In genomic region chr9:137223078-137224040, GRCh38 we compare ENCODE assay signal across 1 cellular context.
TF ChIP-seq lines count a peak whose summit lies in the region.

No MANE protein-coding gene starts in this region.

TF ChIP-seq in K562, 482 proteins besides CTCF, POLR2A, EP300 and RAD21 (continues in another document):
- TF ChIP-seq SMARCE1 (IDR thresholded peaks at IDR 0.05) = no peak
- TF ChIP-seq FOXA3 (CRISPR knock-in tag; conservative IDR thresholded peaks at IDR 0.05 in 1 of 2, IDR thresholded peaks at IDR 0.05 in 1 of 2) = peak in 1 of 2 experiments; percentile 50; a peak in 1 of 4 replicates
- peak; percentile 50 for TF ChIP-seq ZBTB7A (IDR thresholded peaks at IDR 0.05; ENCODE audit: borderline replicate concordance, control insufficient read depth, low read depth, low read length)
- TF ChIP-seq NR2C2 (CRISPR knock-in tag; IDR thresholded peaks at IDR 0.05) = no peak
- TF ChIP-seq NR2C2 (tag; IDR thresholded peaks at IDR 0.05) = peak; percentile 42; the same call in 1 of the 2 replicates
- no peak for TF ChIP-seq SIRT6 (IDR thresholded peaks at IDR 0.05; ENCODE audit: low read depth, low read length)
- TF ChIP-seq RFX5 (IDR thresholded peaks at IDR 0.05; ENCODE audit: low read depth, low read length) = 0 out of 2 replicates have a peak, but pooled peaks have one; percentile 59
- TF ChIP-seq GTF2E2 (tag; IDR thresholded peaks at IDR 0.05) = peak; percentile 75; the same call in 1 of the 2 replicates
- no peak for TF ChIP-seq ZNF57 (CRISPR knock-in tag; IDR thresholded peaks at IDR 0.05)
- TF ChIP-seq POLR2AphosphoS5 (IDR thresholded peaks at IDR 0.05; ENCODE audit: control insufficient read depth, insufficient read depth, low read depth, low read length) = peak; percentile 39; the same call in 1 of the 2 replicates
- peak; percentile 28; the same call in 1 of the 2 replicates for TF ChIP-seq MGA (IDR thresholded peaks at IDR 0.05)
- peak; percentile 58 for TF ChIP-seq TBP (optimal IDR thresholded peaks at IDR 0.05; ENCODE audit: low read depth, low read length)
- TF ChIP-seq KHSRP (IDR thresholded peaks at IDR 0.05) = no peak
- TF ChIP-seq THAP12 (CRISPR knock-in tag; IDR thresholded peaks at IDR 0.05) = peak; percentile 64; the same call in 1 of the 2 replicates
- no peak for TF ChIP-seq HOMEZ (CRISPR knock-in tag; IDR thresholded peaks at IDR 0.05)
- no peak for TF ChIP-seq ZNF512 (tag; IDR thresholded peaks at IDR 0.05)
- TF ChIP-seq ID3 (CRISPR knock-in tag; IDR thresholded peaks at IDR 0.05) = no peak
- 0 out of 2 replicates have a peak, but pooled peaks have one; percentile 32 for TF ChIP-seq ID3 (tag; IDR thresholded peaks at IDR 0.05)
- TF ChIP-seq YBX1 (IDR thresholded peaks at IDR 0.05) = no peak
- peak; percentile 45 for TF ChIP-seq HMGN3 (IDR thresholded peaks at IDR 0.05; ENCODE audit: borderline replicate concordance, extremely low read depth, insufficient read length, low read depth, low read length)
- 0 out of 2 replicates have a peak, but pooled peaks have one; percentile 46 for TF ChIP-seq GTF2F1 (IDR thresholded peaks at IDR 0.05; ENCODE audit: low read depth, low read length)
- peak in 1 of 2 experiments; percentile 56; a peak in 1 of 4 replicates for TF ChIP-seq HDAC1 (IDR thresholded peaks at IDR 0.05)
- peak; percentile 51; the same call in 1 of the 2 replicates for TF ChIP-seq PML (IDR thresholded peaks at IDR 0.05; ENCODE audit: low read length)
- TF ChIP-seq FIP1L1 (IDR thresholded peaks at IDR 0.05; ENCODE audit: low read depth, low read length, poor library complexity, severe bottlenecking) = peak; percentile 54
- TF ChIP-seq ZFPM2 (CRISPR knock-in tag; IDR thresholded peaks at IDR 0.05) = 0 out of 2 replicates have a peak, but pooled peaks have one; percentile 31
- TF ChIP-seq PBX2 (CRISPR knock-in tag; IDR thresholded peaks at IDR 0.05; ENCODE audit: low read depth) = no peak
- TF ChIP-seq PBX2 (tag; conservative IDR thresholded peaks at IDR 0.05; ENCODE audit: low read depth) = peak; percentile 74
- TF ChIP-seq ZNF134 (CRISPR knock-in tag; conservative IDR thresholded peaks at IDR 0.05) = no peak
- TF ChIP-seq KDM2B (CRISPR knock-in tag; IDR thresholded peaks at IDR 0.05) = 0 out of 2 replicates have a peak, but pooled peaks have one; percentile 48
- TF ChIP-seq NONO (IDR thresholded peaks at IDR 0.05; ENCODE audit: low read depth in 2 of 2, low read length in 1 of 2) = 0 out of 4 replicates have a peak, but pooled peaks of 1 of the 2 experiments have one; percentile 33
- peak; percentile 72; the same call in 1 of the 2 replicates for TF ChIP-seq ZNF511 (CRISPR knock-in tag; IDR thresholded peaks at IDR 0.05)
- peak; percentile 84; the same call in 1 of the 2 replicates for TF ChIP-seq NCOA1 (IDR thresholded peaks at IDR 0.05; ENCODE audit: low read depth)
- TF ChIP-seq CREM (IDR thresholded peaks at IDR 0.05; ENCODE audit: low read depth) = peak; percentile 65; the same call in 1 of the 2 replicates
- peak; percentile 55 for TF ChIP-seq VEZF1 (CRISPR knock-in tag; IDR thresholded peaks at IDR 0.05)
- no peak for TF ChIP-seq KAT8 (IDR thresholded peaks at IDR 0.05; ENCODE audit: low read depth)
- no peak for TF ChIP-seq NCOA6 (IDR thresholded peaks at IDR 0.05)
- peak; percentile 92 for TF ChIP-seq MEIS2 (IDR thresholded peaks at IDR 0.05; ENCODE audit: partially characterized antibody)
